In genomic region chr11:12005476-12005875, GRCh38 we compare ENCODE assay signal across 14 cellular contexts. TPM values are rescaled to one million over a fixed set of nuclear protein-coding genes. Genes with fewer than 3 reads are reported as not detected.
DNase-seq lines count a peak whose midpoint lies in the region; ATAC-seq and TF ChIP-seq lines count a peak whose summit lies in the region.
"Had no signal": no experiment of that assay in that cellular context is flagged by ENCODE, and none has a peak within 500 bp of the region (broad histone marks: within the 10 kb centered on the region; RNA-seq: fewer than 3 reads in every experiment).

No MANE protein-coding gene starts in this region.

- H3K27ac ChIP-seq in AG04450 (ENCODE audit: low read depth, low read length) (peak overlapping the region; percentile 25), lower lobe of right lung (peak overlapping the region; percentile 37)

- H3K4me1 Mint-ChIP-seq in HFFc6 (ENCODE audit: low read depth) (peaks cover 67% of the 10 kb centered on the region), T-cell (peaks cover 5 to 18% (median 17%) of the 10 kb centered on the region in 3 donors)

- H3K27ac Mint-ChIP-seq in HFFc6 = peak overlapping the region; percentile 68
- no peak overlapping the region for H3K27ac Mint-ChIP-seq in T-cell
- H3K27ac Mint-ChIP-seq: CD14-positive monocyte had no signal

- H3K9me3 ChIP-seq in AG04450 (ENCODE audit: control insufficient read depth, insufficient read depth, low read length) (no peaks in the 10 kb centered on the region), lower lobe of right lung (no peaks in the 10 kb centered on the region)
- H3K9me3 ChIP-seq: upper lobe of right lung had no signal

- intact Hi-C loops in lower lobe of right lung (cut with DNase I) = no loop called here

- DNase-seq in AG04450 (ENCODE audit: low read depth, low spot score) (peak; percentile 62), HFFc6 (peak; percentile 63), choroid plexus epithelial cell (ENCODE audit: low read depth) (peak; percentile 77), lower lobe of right lung (no peak), occipital lobe (lab: John Stamatoyannopoulos, UW) (no peak), T-cell (no peak)
- DNase-seq: DND-41, NCI-H2081 treated with DMSO at 0.1 percent for 48 hours, NCI-H82, upper lobe of right lung had no signal

- TF ChIP-seq CTCF in AG04450 (IDR thresholded peaks at IDR 0.05; ENCODE audit: low read depth, low read length) (no peak), HFFc6 (IDR thresholded peaks at IDR 0.05) (no peak), choroid plexus epithelial cell (conservative IDR thresholded peaks at IDR 0.05; ENCODE audit: low read depth, low read length) (no peak), lower lobe of right lung (IDR thresholded peaks at IDR 0.05) (no peak)

- H3K27me3 ChIP-seq in AG04450 (ENCODE audit: control insufficient read depth, insufficient read depth, low read length) (no peaks in the 10 kb centered on the region), lower lobe of right lung (ENCODE audit: low read depth) (peaks cover 30% of the 10 kb centered on the region)

- peaks cover 51% of the 10 kb centered on the region for H3K36me3 Mint-ChIP-seq in HFFc6 (ENCODE audit: low read depth)
- H3K36me3 Mint-ChIP-seq in T-cell = no peaks in the 10 kb centered on the region

- peak overlapping the region; percentile 32 for H3K4me3 ChIP-seq in AG04450 (ENCODE audit: low read depth, low read length)
- H3K4me3 ChIP-seq in choroid plexus epithelial cell (ENCODE audit: low read depth, low read length) = no peak overlapping the region
- no peak overlapping the region for H3K4me3 ChIP-seq in lower lobe of right lung

- peaks cover 4% of the 10 kb centered on the region for H3K4me1 ChIP-seq in lower lobe of right lung
- H3K4me1 ChIP-seq: upper lobe of right lung had no signal

- H3K4me3 Mint-ChIP-seq in HFFc6 (peak overlapping the region; percentile 71), T-cell (no peak overlapping the region)

- CTCF ChIA-PET in AG04450 (lab: Charles Lee) (interaction anchor here (1.8 to 3.2 kb wide), 3 partner anchors 17 to 207 kb away, joined by 5 to 12 read pairs (median 7); no protein-coding TSS in a partner anchor), T-cell (lab: Charles Lee) (no interaction called here)

- no peak for ATAC-seq in lower lobe of right lung
- no peak for ATAC-seq in HG03521 (IDR thresholded peaks at IDR 0.05; ENCODE audit: unreplicated experiment)
- ATAC-seq in T-cell (replicated peaks in 1 of 4) = no peak
- ATAC-seq in HG03039 (IDR thresholded peaks at IDR 0.05; ENCODE audit: unreplicated experiment) = no peak
- ATAC-seq: esophagus mucosa, upper lobe of right lung had no signal

- H3K36me3 ChIP-seq in lower lobe of right lung = peaks cover 10% of the 10 kb centered on the region

- POLR2A ChIA-PET in AG04450 (lab: Yijun Ruan, JAX) (interaction anchor here (0.6 to 1.1 kb wide), 3 partner anchors 28 to 1197 kb away, joined by 3 to 6 read pairs (median 3); partner anchors contain the start of gene EIF4G2), T-cell (lab: Charles Lee) (no interaction called here)

- H3K9me3 Mint-ChIP-seq in HFFc6 = no peaks in the 10 kb centered on the region
- no peaks in the 10 kb centered on the region for H3K9me3 Mint-ChIP-seq in T-cell

- no peaks in the 10 kb centered on the region; the same call in 1 of the 2 replicates for H3K27me3 Mint-ChIP-seq in HFFc6 (ENCODE audit: insufficient read depth)
- peaks cover 70 to 75% of the 10 kb centered on the region in 2 donors for H3K27me3 Mint-ChIP-seq in T-cell

RNA-seq across cellular contexts. Expression of gene DKK3, which starts 3.0 kb away (rescaled TPM):
- polyA plus RNA-seq in AG04450 (2011; rRNA removed) = 928 and 935 TPM in 2 replicates
- 350 and 365 TPM in 2 replicates for polyA minus RNA-seq in AG04450 (2011; rRNA and poly(A)+ RNA removed)
- 100 to 1,000 TPM; 518 to 872 (median 646) TPM for total RNA-seq in HFFc6 (2021; fragmentation: NEBNext Ultra II Directional; extraction: Animal tissue kit (Norgen Biotek cat#: 25700))
- total RNA-seq in lower lobe of right lung (111 TPM), occipital lobe (185 TPM), T-cell (1 to 10 TPM; 1.5 to 8.1 (median 2.7) TPM)
- polyA plus RNA-seq: CD14-positive monocyte had no signal

Comparison
In these comparisons a context has a peak if more than half of its experiments do, and no peak if none do; other contexts are left out.
1. DNase-seq: peak in AG04450 (single experiment), HFFc6 (single experiment) and choroid plexus epithelial cell (single experiment); none in lower lobe of right lung (single experiment), occipital lobe (single experiment) and T-cell (0 of 34).
2. RNA of gene DKK3, which starts 3.0 kb away (total RNA-seq): 518 to 872 TPM in HFFc6, 185 TPM in occipital lobe (single experiment) and 111 TPM in lower lobe of right lung (single experiment); 1.5 to 8.1 TPM in T-cell; every median in the first group is over 10 times any median in the second.